15 cellular contexts compared by ENCODE assay signal in genomic region chrX:31265383-31265782, GRCh38.
A peak's percentile ranks its signal among the peaks of the same experiment; 100 is the strongest.
DNase-seq lines count a peak whose midpoint lies in the region; ATAC-seq and TF ChIP-seq lines count a peak whose summit lies in the region.
"Had no signal": no experiment of that assay in that cellular context is flagged by ENCODE, and none has a peak within 500 bp of the region (broad histone marks: within the 10 kb centered on the region; RNA-seq: fewer than 3 reads in every experiment).

No MANE protein-coding gene starts in this region.

- H3F3A ChIP-seq in GM23338 (replicated peaks; ENCODE audit: low read depth) = no peaks in the 10 kb centered on the region

- H4K20me1 ChIP-seq in GM23338 (replicated peaks; ENCODE audit: insufficient read depth) = no peaks in the 10 kb centered on the region

- H3K27ac Mint-ChIP-seq in GM23338 = no peak overlapping the region
- H3K27ac Mint-ChIP-seq: activated CD8-positive, alpha-beta T cell treated with anti-CD3 and anti-CD28 coated beads for 36 hours had no signal

- no peaks in the 10 kb centered on the region for H3K9me3 Mint-ChIP-seq in GM23338
- H3K9me3 Mint-ChIP-seq: activated CD8-positive, alpha-beta T cell treated with anti-CD3 and anti-CD28 coated beads for 36 hours had no signal

- no peaks in the 10 kb centered on the region for H3K9me3 ChIP-seq in iPS-20b (ENCODE audit: insufficient read depth, low read depth, low read length)

- H3K4me1 ChIP-seq in GM23338 (ENCODE audit: insufficient read depth) = peaks cover 9% of the 10 kb centered on the region; the same call in 1 of the 2 replicates
- H3K4me1 ChIP-seq in iPS-20b (ENCODE audit: insufficient read depth, low read length) = no peaks in the 10 kb centered on the region

- H3K27me3 Mint-ChIP-seq in GM23338 (ENCODE audit: insufficient read depth, low read depth, poor library complexity) = peaks cover 1% of the 10 kb centered on the region

- H3K27ac ChIP-seq in GM23338 (ENCODE audit: low read depth) (no peak overlapping the region), iPS-20b (ENCODE audit: low read length) (no peak overlapping the region)

- H3K36me3 ChIP-seq in GM23338 (ENCODE audit: insufficient read depth) = no peaks in the 10 kb centered on the region
- H3K36me3 ChIP-seq in iPS-20b (ENCODE audit: insufficient read depth, low read depth, low read length) = no peaks in the 10 kb centered on the region

- no peak overlapping the region for H2AFZ ChIP-seq in GM23338

- peak overlapping the region; percentile 16; the same call in 1 of the 3 replicates for H3K4me3 Mint-ChIP-seq in GM23338
- H3K4me3 Mint-ChIP-seq: activated CD8-positive, alpha-beta T cell treated with anti-CD3 and anti-CD28 coated beads for 36 hours had no signal

- no peaks in the 10 kb centered on the region for H3K36me3 Mint-ChIP-seq in GM23338 (ENCODE audit: low read depth)

- H3K4me1 Mint-ChIP-seq in GM23338 = peaks cover 28% of the 10 kb centered on the region

- H3K79me2 ChIP-seq in GM23338 (replicated peaks; ENCODE audit: insufficient read depth) = no peaks in the 10 kb centered on the region

- in situ Hi-C loops in astrocyte of the cerebellum (cut with HindIII; ENCODE audit: low sequenced_read_pairs) = no loop called here

- H3K4me3 ChIP-seq in GM23338 (no peak overlapping the region), astrocyte of the cerebellum (ENCODE audit: low read depth, low read length) (peak overlapping the region; percentile 30), iPS-20b (ENCODE audit: low read length) (peak overlapping the region; percentile 50), retinal pigment epithelial cell (ENCODE audit: low read length) (peak overlapping the region; percentile 68)

- no peaks in the 10 kb centered on the region for H3K27me3 ChIP-seq in GM23338 (ENCODE audit: insufficient read depth)
- peaks cover 9% of the 10 kb centered on the region; the same call in 1 of the 2 replicates for H3K27me3 ChIP-seq in iPS-20b (ENCODE audit: insufficient read depth, low read length)

- no peak overlapping the region for H3K9ac ChIP-seq in iPS-20b (ENCODE audit: low read depth, low read length)

- no peak for DNase-seq in GM23338 (ENCODE audit: low spot score)
- DNase-seq in astrocyte of the cerebellum (ENCODE audit: low read depth) = no peak
- DNase-seq in retinal pigment epithelial cell (ENCODE audit: low read depth) = no peak
- no peak for DNase-seq in stimulated activated CD4-positive, alpha-beta T cell treated with anti-CD3 and anti-CD28 coated beads, Interleukin-2, amount 100 ng/mL, for 24 hours
- no peak for DNase-seq in NCI-H187 (lab: John Stamatoyannopoulos, UW)
- DNase-seq in A172 (ENCODE audit: low spot score) = no peak
- DNase-seq: activated CD8-positive, alpha-beta T cell treated with anti-CD3 and anti-CD28 coated beads for 36 hours; activated effector memory CD4-positive, alpha-beta T cell treated with anti-CD3 and anti-CD28 coated beads, Interleukin-2, amount 50 U/mL, for 16 hours; AML-193; central memory CD4-positive, alpha-beta T cell; KG1; posterior cingulate gyrus; stimulated activated CD4-positive, alpha-beta T cell treated with anti-CD3 and anti-CD28 coated beads, Interleukin-1b, Interleukin-23, amount 100 ng/mL, for 48 hours had no signal

- no peaks in the 10 kb centered on the region for H3K9me2 ChIP-seq in GM23338 (ENCODE audit: insufficient read depth)

- ATAC-seq in GM23338 = no peak
- ATAC-seq in HG02840 (IDR thresholded peaks at IDR 0.05; ENCODE audit: low FRiP score, unreplicated experiment) = no peak
- ATAC-seq: activated CD8-positive, alpha-beta T cell treated with anti-CD3 and anti-CD28 coated beads for 36 hours had no signal

- no peak for TF ChIP-seq CTCF in GM23338 (conservative IDR thresholded peaks at IDR 0.05; ENCODE audit: low read depth in 2 of 2)
- no peak for TF ChIP-seq CTCF in astrocyte of the cerebellum (IDR thresholded peaks at IDR 0.05; ENCODE audit: low read depth, low read length, missing control alignments)
- TF ChIP-seq CTCF in retinal pigment epithelial cell (conservative IDR thresholded peaks at IDR 0.05; ENCODE audit: low read depth, low read length) = no peak

- H3K4me2 ChIP-seq in GM23338 = no peak overlapping the region

TF ChIP-seq in GM23338, 12 proteins besides CTCF, POLR2A, EP300 and RAD21:
- TF ChIP-seq EZH2 (IDR thresholded peaks at IDR 0.05; ENCODE audit: low read depth, unreplicated experiment) (no peak), JUNB (IDR thresholded peaks at IDR 0.05; ENCODE audit: unreplicated experiment) (no peak), POLR2AphosphoS5 (IDR thresholded peaks at IDR 0.05; ENCODE audit: low read depth) (no peak), ETS1 (IDR thresholded peaks at IDR 0.05) (no peak), STAT1 (IDR thresholded peaks at IDR 0.05; ENCODE audit: unreplicated experiment) (no peak), NANOG (IDR thresholded peaks at IDR 0.05; ENCODE audit: borderline replicate concordance) (no peak), EZH2phosphoT487 (IDR thresholded peaks at IDR 0.05; ENCODE audit: unreplicated experiment) (no peak), ZNF331 (CRISPR knock-in tag; IDR thresholded peaks at IDR 0.05; ENCODE audit: low read depth) (no peak), ZNF462 (CRISPR knock-in tag; IDR thresholded peaks at IDR 0.05) (no peak), ZNF114 (CRISPR knock-in tag; IDR thresholded peaks at IDR 0.05) (no peak)
